ENCODE assay signal across 24 cellular contexts in the genomic region with DNA sequence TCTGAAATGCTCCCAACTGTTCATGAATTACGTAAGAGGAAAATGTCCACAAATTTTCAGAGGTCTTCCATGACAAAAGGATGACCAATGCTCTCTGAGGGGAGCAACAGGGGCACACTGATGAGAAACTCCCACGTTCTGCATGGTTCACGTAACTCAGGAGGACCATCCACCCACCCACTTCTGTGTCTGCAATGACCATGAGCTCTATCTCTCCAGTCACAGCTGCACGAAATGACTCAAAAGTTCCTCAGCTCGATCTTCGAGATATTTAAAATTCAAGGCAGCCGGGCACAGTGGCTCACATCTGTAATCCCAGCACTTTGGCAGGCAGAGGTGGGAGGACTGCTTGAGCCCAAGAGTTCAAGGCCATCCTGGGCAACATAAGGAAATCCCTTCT.
"Had no signal": no experiment of that assay in that cellular context is flagged by ENCODE, and none has a peak within 500 bp of the region (broad histone marks: within the 10 kb centered on the region; RNA-seq: fewer than 3 reads in every experiment).

No MANE protein-coding gene starts in this region.

- H3K4me3 Mint-ChIP-seq: activated naive CD8-positive, alpha-beta T cell treated with anti-CD3 and anti-CD28 coated beads, Interleukin-2, amount 10 ng/mL, durations not matched to agents 7 days and 5 days; activated T-cell treated with anti-CD3 and anti-CD28 coated beads, Interleukin-2, amount 50 U/mL, for 4 hours; neural crest cell had no signal

- H3K27me3 ChIP-seq: colonic mucosa, dorsolateral prefrontal cortex had no signal

- H3K9me3 Mint-ChIP-seq: activated naive CD8-positive, alpha-beta T cell treated with anti-CD3 and anti-CD28 coated beads, Interleukin-2, amount 10 ng/mL, durations not matched to agents 7 days and 5 days; activated T-helper 2 cell treated with anti-CD3 and anti-CD28 coated beads, Interferon-gamma antibody, Interleukin-2, Interleukin-4, amounts not matched to agents 10 μg/mL and 5 μg/mL and 100 μg/mL, durations not matched to agents 14 hours and 24 hours and 36 hours; neural crest cell had no signal

- H3K27ac Mint-ChIP-seq: activated naive CD8-positive, alpha-beta T cell treated with anti-CD3 and anti-CD28 coated beads, Interleukin-2, amount 10 ng/mL, durations not matched to agents 7 days and 5 days; activated T-helper 2 cell treated with anti-CD3 and anti-CD28 coated beads, Interferon-gamma antibody, Interleukin-2, Interleukin-4, amounts not matched to agents 10 μg/mL and 5 μg/mL and 100 μg/mL, durations not matched to agents 14 hours and 24 hours and 36 hours had no signal

- H3K9me3 ChIP-seq: colonic mucosa had no signal

- H3K27me3 Mint-ChIP-seq: activated naive CD8-positive, alpha-beta T cell treated with anti-CD3 and anti-CD28 coated beads, Interleukin-2, amount 10 ng/mL, durations not matched to agents 7 days and 5 days; naive B cell had no signal

- H3K27ac ChIP-seq: colonic mucosa, dorsolateral prefrontal cortex, epithelial cell of prostate had no signal

- ATAC-seq: activated T-cell treated with anti-CD3 and anti-CD28 coated beads, Interleukin-2, amount 50 U/mL, for 4 hours; left lobe of liver; sciatic nerve had no signal

- FAIRE-seq: bronchial epithelial cell had no signal

- H3K4me1 ChIP-seq: colonic mucosa had no signal

- H3K4me3 ChIP-seq: colonic mucosa, dorsolateral prefrontal cortex, lung had no signal

- DNase-seq: activated CD4-positive, alpha-beta T cell treated with anti-CD3 and anti-CD28 coated beads for 4 hours; activated CD4-positive, alpha-beta T cell treated with anti-CD3 and anti-CD28 coated beads, Interleukin-2, amount 50 U/mL, for 48 hours; activated CD4-positive, CD25-positive, alpha-beta regulatory T cell; activated CD8-positive, alpha-beta memory T cell treated with anti-CD3 and anti-CD28 coated beads, Interleukin-2, amount 50 U/mL, for 48 hours; activated naive CD4-positive, alpha-beta T cell; activated naive CD8-positive, alpha-beta T cell treated with anti-CD3 and anti-CD28 coated beads, Interleukin-2, amount 10 ng/mL, durations not matched to agents 7 days and 5 days; activated T-cell treated with anti-CD3 and anti-CD28 coated beads, Interleukin-2, amount 50 U/mL, for 4 hours; amygdala; colonic mucosa; naive B cell; occipital lobe; stimulated activated CD4-positive, alpha-beta T cell treated with anti-CD3 and anti-CD28 coated beads, Interleukin-2, amount 100 ng/mL, for 48 hours; stimulated activated CD8-positive, alpha-beta memory T cell treated with anti-CD3 and anti-CD28 coated beads, Interleukin-4, amount 100 ng/mL, for 48 hours; stimulated activated naive CD4-positive, alpha-beta T cell; T-helper 1 cell; T-helper 9 cell had no signal
